8 cellular contexts compared by ENCODE assay signal in genomic region chr1:27109103-27109822, GRCh38. TPM values are rescaled to one million over a fixed set of nuclear protein-coding genes. Genes with fewer than 3 reads are reported as not detected.
DNase-seq lines count a peak whose midpoint lies in the region; ATAC-seq and TF ChIP-seq lines count a peak whose summit lies in the region.

No MANE protein-coding gene starts in this region.

- H3K4me1 ChIP-seq in BE2C (peaks cover 3% of the 10 kb centered on the region; the same call in 1 of the 2 replicates), aorta (ENCODE audit: control insufficient read depth in 1 of 2, insufficient read depth in 2 of 2, low read length in 2 of 2) (peaks cover 0 to 3% of the 10 kb centered on the region in 2 donors)

- intact Hi-C loops in aorta (cut with DNase I): loop anchor here in 1 of 2 donors (10.0 kb wide), 1 partner anchor 286 kb away; the partner anchor contains the start of gene GPR3

- H3K4me3 ChIP-seq in BE2C (ENCODE audit: low read depth, low read length) (no peak overlapping the region), GM12865 (ENCODE audit: low read depth, low read length) (no peak overlapping the region), aorta (ENCODE audit: low read length in 2 of 2) (no peak overlapping the region)

- no peaks in the 10 kb centered on the region for H3K27me3 Mint-ChIP-seq in T-helper 17 cell

- H3K4me3 Mint-ChIP-seq in T-helper 17 cell: peak overlapping the region; percentile 57

- no peak overlapping the region for H3K27ac ChIP-seq in aorta (ENCODE audit: low read depth in 1 of 2, low read length in 2 of 2)

- peaks cover 5% of the 10 kb centered on the region for H3K36me3 Mint-ChIP-seq in T-helper 17 cell (ENCODE audit: low read depth)

- H3K27me3 ChIP-seq in BE2C (no peaks in the 10 kb centered on the region), aorta (ENCODE audit: control insufficient read depth in 1 of 2, insufficient read depth in 2 of 2, low read length in 1 of 2) (no peaks in the 10 kb centered on the region)

- H3K4me1 Mint-ChIP-seq in T-helper 17 cell: peaks cover 23% of the 10 kb centered on the region

- peak overlapping the region; percentile 92 for H3K27ac Mint-ChIP-seq in T-helper 17 cell

- TF ChIP-seq CTCF in BE2C (IDR thresholded peaks at IDR 0.05; ENCODE audit: low read depth, low read length) (peak; percentile 13; the same call in 1 of the 2 replicates), GM12865 (IDR thresholded peaks at IDR 0.05; ENCODE audit: insufficient read depth, low read depth, low read length, missing control alignments) (peak; percentile 16)

- H3K36me3 ChIP-seq in BE2C: no peaks in the 10 kb centered on the region
- H3K36me3 ChIP-seq in aorta (ENCODE audit: control insufficient read depth in 1 of 2, insufficient read depth in 2 of 2, low read length in 1 of 2): peaks cover 0 to 2% of the 10 kb centered on the region in 2 donors

- DNase-seq in BE2C (no peak), GM12865 (ENCODE audit: low read depth) (peak; percentile 36), T-helper 17 cell (no peak), iPS-NIHi7 (ENCODE audit: extremely low spot score) (peak; percentile 70), aorta (no peak)

- H3K9me3 ChIP-seq in BE2C: no peaks in the 10 kb centered on the region
- no peaks in the 10 kb centered on the region for H3K9me3 ChIP-seq in T-helper 17 cell (ENCODE audit: control insufficient read depth, low read length, poor library complexity, severe bottlenecking)
- H3K9me3 ChIP-seq in aorta (ENCODE audit: control insufficient read depth, low read length): no peaks in the 10 kb centered on the region

- no peak for ATAC-seq in T-helper 17 cell
- ATAC-seq in HG03378 (IDR thresholded peaks at IDR 0.05; ENCODE audit: unreplicated experiment): no peak
- no peak for ATAC-seq in aorta (ENCODE audit: low FRiP score)
- ATAC-seq in HG02642 (IDR thresholded peaks at IDR 0.05; ENCODE audit: poor library complexity, unreplicated experiment): no peak
- ATAC-seq in HG02884 (IDR thresholded peaks at IDR 0.05; ENCODE audit: unreplicated experiment): no peak

- 94 to 96% methylated on average over 23 of the region's 23 CpGs for WGBS in aorta, 2 donors

RNA-seq across cellular contexts. Expression of gene SLC9A1, which starts 45.7 kb away (rescaled TPM):
- polyA plus RNA-seq in BE2C (2012; ENCODE audit: insufficient read depth, insufficient read length, low read depth): 15.6 TPM
- total RNA-seq in T-helper 17 cell: 10 to 100 TPM; 21.4 to 30.4 TPM
- 10 to 100 TPM; 17.6 to 24.9 TPM for total RNA-seq in aorta
- polyA plus RNA-seq in aorta: 10 to 100 TPM in 1 of 2 donors, 1 to 10 TPM in 1; 4.5 to 10.1 TPM

Comparison
In these comparisons a context has a peak if more than half of its experiments do, and no peak if none do; other contexts are left out.
1. DNase-seq: peak in GM12865 (single experiment) and iPS-NIHi7 (single experiment); none in BE2C (single experiment), T-helper 17 cell (0 of 3) and aorta (0 of 2).